In the genomic region with DNA sequence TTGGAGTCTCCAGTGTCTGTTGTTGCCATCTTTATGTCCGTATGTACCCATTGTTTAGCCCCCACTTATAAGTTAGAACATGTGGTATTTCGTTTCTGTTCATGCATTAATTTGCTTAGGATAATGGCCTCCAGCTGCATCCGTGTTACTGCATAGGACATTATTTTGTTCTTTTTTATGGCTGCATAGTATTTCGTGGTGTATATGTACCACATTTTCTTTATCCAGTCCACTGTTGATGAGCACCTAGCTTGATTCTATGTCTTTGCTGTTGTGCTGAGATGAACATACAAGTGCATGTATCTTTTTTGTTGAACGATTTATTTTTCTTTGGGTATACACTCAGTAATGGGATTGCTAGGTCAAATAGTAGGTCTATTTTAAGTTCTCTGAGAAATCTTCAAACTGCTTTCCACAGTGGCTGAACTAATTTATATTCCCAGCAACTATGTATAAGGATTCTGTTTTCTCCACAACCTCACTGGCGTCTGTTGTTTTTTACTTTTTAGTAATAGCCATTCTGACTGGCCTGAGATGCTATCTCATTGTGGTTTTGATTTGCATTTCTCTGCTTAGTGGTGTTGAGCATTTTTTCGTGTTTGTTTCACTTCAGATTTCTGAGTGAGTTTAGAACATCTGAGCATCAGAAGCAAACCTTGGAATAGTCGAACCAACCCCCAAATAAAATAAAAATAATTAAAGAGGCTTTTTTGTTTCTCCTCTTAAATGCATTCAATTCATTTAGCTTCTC, we compare ENCODE assay signal across 1 cellular context.
A peak's percentile ranks its signal among the peaks of the same experiment; 100 is the strongest.
TF ChIP-seq lines count a peak whose summit lies in the region.

No MANE protein-coding gene starts in this region.

TF ChIP-seq in GM12878, 131 proteins besides CTCF, POLR2A, EP300 and RAD21 (continued from another document):
- TF ChIP-seq IKZF2 (IDR thresholded peaks at IDR 0.05) (0 out of 4 replicates have a peak, but pooled peaks of 1 of the 2 experiments have one; percentile 27), JUNB (IDR thresholded peaks at IDR 0.05) (0 out of 2 replicates have a peak, but pooled peaks have one; percentile 25), RFX5 (IDR thresholded peaks at IDR 0.05; ENCODE audit: low read depth, low read length) (no peak), SUZ12 (IDR thresholded peaks at IDR 0.05; ENCODE audit: unreplicated experiment) (no peak), SREBF2 (IDR thresholded peaks at IDR 0.05; ENCODE audit: low read length) (no peak), NFYA (IDR thresholded peaks at IDR 0.05; ENCODE audit: borderline replicate concordance, low read depth, low read length) (no peak), POU2F2 (IDR thresholded peaks at IDR 0.05; ENCODE audit: borderline replicate concordance, low read depth, low read length) (peak; percentile 95), ATF7 (IDR thresholded peaks at IDR 0.05; ENCODE audit: low read depth) (peak; percentile 34; the same call in 1 of the 2 replicates), RUNX3 (IDR thresholded peaks at IDR 0.05; ENCODE audit: low read length) (peak; percentile 87)
- TF ChIP-seq, protein P1, sequence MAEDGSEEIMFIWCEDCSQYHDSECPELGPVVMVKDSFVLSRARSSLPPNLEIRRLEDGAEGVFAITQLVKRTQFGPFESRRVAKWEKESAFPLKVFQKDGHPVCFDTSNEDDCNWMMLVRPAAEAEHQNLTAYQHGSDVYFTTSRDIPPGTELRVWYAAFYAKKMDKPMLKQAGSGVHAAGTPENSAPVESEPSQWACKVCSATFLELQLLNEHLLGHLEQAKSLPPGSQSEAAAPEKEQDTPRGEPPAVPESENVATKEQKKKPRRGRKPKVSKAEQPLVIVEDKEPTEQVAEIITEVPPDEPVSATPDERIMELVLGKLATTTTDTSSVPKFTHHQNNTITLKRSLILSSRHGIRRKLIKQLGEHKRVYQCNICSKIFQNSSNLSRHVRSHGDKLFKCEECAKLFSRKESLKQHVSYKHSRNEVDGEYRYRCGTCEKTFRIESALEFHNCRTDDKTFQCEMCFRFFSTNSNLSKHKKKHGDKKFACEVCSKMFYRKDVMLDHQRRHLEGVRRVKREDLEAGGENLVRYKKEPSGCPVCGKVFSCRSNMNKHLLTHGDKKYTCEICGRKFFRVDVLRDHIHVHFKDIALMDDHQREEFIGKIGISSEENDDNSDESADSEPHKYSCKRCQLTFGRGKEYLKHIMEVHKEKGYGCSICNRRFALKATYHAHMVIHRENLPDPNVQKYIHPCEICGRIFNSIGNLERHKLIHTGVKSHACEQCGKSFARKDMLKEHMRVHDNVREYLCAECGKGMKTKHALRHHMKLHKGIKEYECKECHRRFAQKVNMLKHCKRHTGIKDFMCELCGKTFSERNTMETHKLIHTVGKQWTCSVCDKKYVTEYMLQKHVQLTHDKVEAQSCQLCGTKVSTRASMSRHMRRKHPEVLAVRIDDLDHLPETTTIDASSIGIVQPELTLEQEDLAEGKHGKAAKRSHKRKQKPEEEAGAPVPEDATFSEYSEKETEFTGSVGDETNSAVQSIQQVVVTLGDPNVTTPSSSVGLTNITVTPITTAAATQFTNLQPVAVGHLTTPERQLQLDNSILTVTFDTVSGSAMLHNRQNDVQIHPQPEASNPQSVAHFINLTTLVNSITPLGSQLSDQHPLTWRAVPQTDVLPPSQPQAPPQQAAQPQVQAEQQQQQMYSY (CRISPR knock-in tag; IDR thresholded peaks at IDR 0.05): no peak
